ENCODE assay signal across 10 cellular contexts in genomic region chr2:91477731-91478672, GRCh38.
A peak's percentile ranks its signal among the peaks of the same experiment; 100 is the strongest.
DNase-seq lines count a peak whose midpoint lies in the region; ATAC-seq and TF ChIP-seq lines count a peak whose summit lies in the region.
"Had no signal": no experiment of that assay in that cellular context is flagged by ENCODE, and none has a peak within 500 bp of the region (broad histone marks: within the 10 kb centered on the region; RNA-seq: fewer than 3 reads in every experiment).

No MANE protein-coding gene starts in this region.

- no peaks in the 10 kb centered on the region for H3K9me3 ChIP-seq in ascending aorta
- H3K9me3 ChIP-seq in tibial artery: no peaks in the 10 kb centered on the region

- H3K27me3 ChIP-seq in ascending aorta: peaks cover 15% of the 10 kb centered on the region
- H3K27me3 ChIP-seq in tibial artery: peaks cover 8 to 32% of the 10 kb centered on the region in 2 donors

- no peak for DNase-seq in activated CD8-positive, alpha-beta T cell treated with anti-CD3 and anti-CD28 coated beads, Interleukin-2, amount 10 ng/mL, durations not matched to agents 7 days and 5 days
- no peak for DNase-seq in activated CD8-positive, alpha-beta T cell treated with anti-CD3 and anti-CD28 coated beads for 36 hours
- DNase-seq in ascending aorta (ENCODE audit: low spot score in 2 of 2): peak in 1 of 2 donors; percentile 58
- DNase-seq in islet precursor cell: peak; percentile 71
- peak in 1 of 2 donors; percentile 67 for DNase-seq in tibial artery
- no peak for DNase-seq in NCI-H1417 treated with DMSO at 0.1 percent for 48 hours (lab: John Stamatoyannopoulos, UW)
- DNase-seq in GM13977 (ENCODE audit: low spot score): no peak

- peaks cover 15% of the 10 kb centered on the region for H3K27me3 Mint-ChIP-seq in activated CD8-positive, alpha-beta T cell treated with anti-CD3 and anti-CD28 coated beads, Interleukin-2, amount 10 ng/mL, durations not matched to agents 7 days and 5 days (ENCODE audit: low read depth)
- peaks cover 15% of the 10 kb centered on the region for H3K27me3 Mint-ChIP-seq in activated CD8-positive, alpha-beta T cell treated with anti-CD3 and anti-CD28 coated beads for 36 hours

- H3K36me3 ChIP-seq in ascending aorta: no peaks in the 10 kb centered on the region
- H3K36me3 ChIP-seq in tibial artery: no peaks in the 10 kb centered on the region

- in situ Hi-C loops in GM13977 (cut with MboI; ENCODE audit: low pct_unique_long_range_greater_than_20kb, low sequenced_read_pairs, unreplicated experiment): no loop called here

- no peaks in the 10 kb centered on the region for H3K9me3 Mint-ChIP-seq in activated CD8-positive, alpha-beta T cell treated with anti-CD3 and anti-CD28 coated beads, Interleukin-2, amount 10 ng/mL, durations not matched to agents 7 days and 5 days (ENCODE audit: insufficient read depth)
- peaks cover 1% of the 10 kb centered on the region for H3K9me3 Mint-ChIP-seq in activated CD8-positive, alpha-beta T cell treated with anti-CD3 and anti-CD28 coated beads for 36 hours
- H3K9me3 Mint-ChIP-seq: CD8-positive, alpha-beta T cell had no signal

- peak overlapping the region; percentile 34 for H3K27ac Mint-ChIP-seq in activated CD8-positive, alpha-beta T cell treated with anti-CD3 and anti-CD28 coated beads, Interleukin-2, amount 10 ng/mL, durations not matched to agents 7 days and 5 days
- H3K27ac Mint-ChIP-seq in activated CD8-positive, alpha-beta T cell treated with anti-CD3 and anti-CD28 coated beads for 36 hours: no peak overlapping the region
- H3K27ac Mint-ChIP-seq: CD8-positive, alpha-beta T cell had no signal

- H3K4me3 Mint-ChIP-seq in activated CD8-positive, alpha-beta T cell treated with anti-CD3 and anti-CD28 coated beads, Interleukin-2, amount 10 ng/mL, durations not matched to agents 7 days and 5 days: no peak overlapping the region
- no peak overlapping the region for H3K4me3 Mint-ChIP-seq in activated CD8-positive, alpha-beta T cell treated with anti-CD3 and anti-CD28 coated beads for 36 hours
- H3K4me3 Mint-ChIP-seq: CD8-positive, alpha-beta T cell had no signal

- peaks cover 4% of the 10 kb centered on the region for H3K36me3 Mint-ChIP-seq in activated CD8-positive, alpha-beta T cell treated with anti-CD3 and anti-CD28 coated beads, Interleukin-2, amount 10 ng/mL, durations not matched to agents 7 days and 5 days (ENCODE audit: low read depth)
- H3K36me3 Mint-ChIP-seq in activated CD8-positive, alpha-beta T cell treated with anti-CD3 and anti-CD28 coated beads for 36 hours (ENCODE audit: low read depth): peaks cover 2% of the 10 kb centered on the region

- POLR2A ChIA-PET in activated CD8-positive, alpha-beta T cell treated with anti-CD3 and anti-CD28 coated beads, Interleukin-2, amount 10 ng/mL, durations not matched to agents 7 days and 5 days (lab: Charles Lee): no interaction called here
- POLR2A ChIA-PET in activated CD8-positive, alpha-beta T cell treated with anti-CD3 and anti-CD28 coated beads for 36 hours (lab: Charles Lee): no interaction called here

- no peak for TF ChIP-seq CTCF in activated CD8-positive, alpha-beta T cell treated with anti-CD3 and anti-CD28 coated beads for 36 hours (IDR thresholded peaks at IDR 0.05)
- no peak for TF ChIP-seq CTCF in ascending aorta (IDR thresholded peaks at IDR 0.05)
- TF ChIP-seq CTCF in tibial artery (IDR thresholded peaks at IDR 0.05): no peak
- no peak for TF ChIP-seq CTCF in GM13977 (IDR thresholded peaks at IDR 0.05; ENCODE audit: extremely low read depth, insufficient read depth, missing control alignments)

- CTCF ChIA-PET in activated CD8-positive, alpha-beta T cell treated with anti-CD3 and anti-CD28 coated beads, Interleukin-2, amount 10 ng/mL, durations not matched to agents 7 days and 5 days (lab: Charles Lee): no interaction called here
- CTCF ChIA-PET in activated CD8-positive, alpha-beta T cell treated with anti-CD3 and anti-CD28 coated beads for 36 hours (lab: Charles Lee): no interaction called here

- intact Hi-C loops in activated CD8-positive, alpha-beta T cell treated with anti-CD3 and anti-CD28 coated beads for 36 hours (cut with micrococcal nuclease): no loop called here
- intact Hi-C loops in ascending aorta (cut with DNase I): no loop called here
- intact Hi-C loops in tibial artery (cut with DNase I; ENCODE audit: low total_unique reads): no loop called here

- peaks cover 0 to 14% of the 10 kb centered on the region in 2 donors for H3K4me1 ChIP-seq in ascending aorta
- peaks cover 0 to 26% (median 19%) of the 10 kb centered on the region in 4 donors for H3K4me1 ChIP-seq in tibial artery

- peak overlapping the region; percentile 40 to 50 for H3K4me3 ChIP-seq in ascending aorta
- H3K4me3 ChIP-seq in tibial artery: peak overlapping the region; percentile 29 to 43

- ATAC-seq in activated CD8-positive, alpha-beta T cell treated with anti-CD3 and anti-CD28 coated beads, Interleukin-2, amount 10 ng/mL, durations not matched to agents 7 days and 5 days: no peak
- ATAC-seq in activated CD8-positive, alpha-beta T cell treated with anti-CD3 and anti-CD28 coated beads for 36 hours: no peak
- ATAC-seq in GM19035 (IDR thresholded peaks at IDR 0.05; ENCODE audit: unreplicated experiment): no peak
- ATAC-seq: CD8-positive, alpha-beta T cell had no signal

- H3K27ac ChIP-seq in ascending aorta (no peak overlapping the region), tibial artery (no peak overlapping the region)
- H3K27ac ChIP-seq: VCaP had no signal

- peaks cover 4% of the 10 kb centered on the region for H3K4me1 Mint-ChIP-seq in activated CD8-positive, alpha-beta T cell treated with anti-CD3 and anti-CD28 coated beads, Interleukin-2, amount 10 ng/mL, durations not matched to agents 7 days and 5 days (ENCODE audit: low read depth)
- H3K4me1 Mint-ChIP-seq in activated CD8-positive, alpha-beta T cell treated with anti-CD3 and anti-CD28 coated beads for 36 hours (ENCODE audit: low read depth): peaks cover 4% of the 10 kb centered on the region
